In the genomic region with DNA sequence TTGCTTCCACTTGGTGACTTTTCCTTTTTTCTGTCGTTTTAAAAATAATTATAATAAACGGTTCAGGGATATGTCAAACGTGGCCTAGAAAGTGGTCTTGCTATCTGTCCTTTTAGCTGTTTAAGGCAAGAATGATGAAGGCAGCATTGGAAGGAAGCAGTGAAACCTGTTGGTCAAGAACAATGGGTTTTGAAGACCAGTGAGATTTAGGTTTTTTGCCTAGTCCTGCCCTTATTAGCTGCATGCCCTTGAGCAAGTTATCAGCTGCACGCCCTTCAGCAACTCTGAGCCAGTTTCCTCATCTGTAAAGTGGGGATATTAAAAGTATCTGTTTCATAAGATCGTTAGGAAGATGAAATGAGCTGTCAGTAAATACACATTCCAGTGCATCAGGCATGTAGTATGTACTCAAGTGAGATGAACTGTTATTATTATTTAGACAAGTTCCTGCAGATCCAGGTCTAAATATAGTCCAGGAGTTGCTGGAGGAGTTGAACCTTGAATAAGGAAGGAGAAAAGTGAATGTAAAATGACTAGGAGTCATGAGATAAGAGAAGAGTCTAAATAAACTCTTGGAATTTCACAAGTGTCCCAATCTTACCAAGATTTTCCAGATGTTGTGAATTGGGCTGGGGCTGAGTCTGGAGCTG, we compare ENCODE assay signal across 2 cellular contexts.
TF ChIP-seq lines count a peak whose summit lies in the region.

No MANE protein-coding gene starts in this region.

TF ChIP-seq in K562, 482 proteins besides CTCF, POLR2A, EP300 and RAD21:
- 0 out of 2 replicates have a peak, but pooled peaks have one; percentile 23 for TF ChIP-seq ESRRA (IDR thresholded peaks at IDR 0.05; ENCODE audit: borderline replicate concordance, low read depth)
- TF ChIP-seq HEY1 (CRISPR knock-in tag; IDR thresholded peaks at IDR 0.05; ENCODE audit: borderline replicate concordance), result no peak
TF ChIP-seq in K562: peak in this region for 1.

TF ChIP-seq in H1, 55 proteins besides CTCF, POLR2A, EP300 and RAD21:
- TF ChIP-seq MAFK (IDR thresholded peaks at IDR 0.05; ENCODE audit: low read depth, low read length), result no peak
- TF ChIP-seq ASH2L (IDR thresholded peaks at IDR 0.05; ENCODE audit: low read length), result no peak
- TF ChIP-seq SIX5 (IDR thresholded peaks at IDR 0.05; ENCODE audit: low read depth, low read length), result no peak
- TF ChIP-seq, protein P1, sequence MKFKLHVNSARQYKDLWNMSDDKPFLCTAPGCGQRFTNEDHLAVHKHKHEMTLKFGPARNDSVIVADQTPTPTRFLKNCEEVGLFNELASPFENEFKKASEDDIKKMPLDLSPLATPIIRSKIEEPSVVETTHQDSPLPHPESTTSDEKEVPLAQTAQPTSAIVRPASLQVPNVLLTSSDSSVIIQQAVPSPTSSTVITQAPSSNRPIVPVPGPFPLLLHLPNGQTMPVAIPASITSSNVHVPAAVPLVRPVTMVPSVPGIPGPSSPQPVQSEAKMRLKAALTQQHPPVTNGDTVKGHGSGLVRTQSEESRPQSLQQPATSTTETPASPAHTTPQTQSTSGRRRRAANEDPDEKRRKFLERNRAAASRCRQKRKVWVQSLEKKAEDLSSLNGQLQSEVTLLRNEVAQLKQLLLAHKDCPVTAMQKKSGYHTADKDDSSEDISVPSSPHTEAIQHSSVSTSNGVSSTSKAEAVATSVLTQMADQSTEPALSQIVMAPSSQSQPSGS (IDR thresholded peaks at IDR 0.05; ENCODE audit: low read length), result no peak
- TF ChIP-seq RFX5 (IDR thresholded peaks at IDR 0.05; ENCODE audit: borderline replicate concordance, low read depth, low read length), result no peak
- TF ChIP-seq TEAD4 (IDR thresholded peaks at IDR 0.05; ENCODE audit: low read depth, low read length), result no peak
